ENCODE assay signal across 18 cellular contexts in the genomic region with DNA sequence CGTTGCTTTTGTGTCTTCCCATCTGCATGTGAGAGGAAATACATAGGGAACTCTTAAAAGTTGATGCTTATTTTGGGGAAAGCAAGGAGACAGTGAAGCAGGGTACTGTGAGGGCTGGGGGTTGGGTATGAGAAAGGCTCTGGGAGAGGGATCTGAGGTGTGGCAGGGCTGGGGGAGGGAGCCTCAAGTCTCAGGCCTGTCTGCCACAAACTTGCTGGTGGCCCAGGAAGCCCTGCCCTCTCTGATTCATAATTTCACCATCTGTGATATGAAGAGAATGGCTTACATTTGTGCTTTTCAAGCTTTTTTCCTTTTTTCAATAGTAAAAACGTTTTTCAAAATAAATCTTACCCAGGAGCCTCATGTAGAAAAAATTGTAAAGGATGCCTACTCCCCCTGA.
DNase-seq lines count a peak whose midpoint lies in the region; ATAC-seq, FAIRE-seq and TF ChIP-seq lines count a peak whose summit lies in the region.
"Had no signal": no experiment of that assay in that cellular context is flagged by ENCODE, and none has a peak within 500 bp of the region (broad histone marks: within the 10 kb centered on the region; RNA-seq: fewer than 3 reads in every experiment).

No MANE protein-coding gene starts in this region.

- H3K4me2 ChIP-seq in mesendoderm (ENCODE audit: low read length): no peak overlapping the region

- in situ Hi-C loops in brain microvascular endothelial cell (cut with HindIII; ENCODE audit: low pct_ligation_motif_present, low sequenced_read_pairs): no loop called here

- H3K36me3 ChIP-seq in brain microvascular endothelial cell (replicated peaks) (no peaks in the 10 kb centered on the region), mesendoderm (ENCODE audit: control insufficient read depth, insufficient read depth, low read length) (no peaks in the 10 kb centered on the region)
- H3K36me3 ChIP-seq: vagina had no signal

- no peak overlapping the region for H3K4me3 ChIP-seq in AG10803 (ENCODE audit: low read length)
- H3K4me3 ChIP-seq in brain microvascular endothelial cell (ENCODE audit: low read depth, low read length): no peak overlapping the region
- H3K4me3 ChIP-seq in mesendoderm (ENCODE audit: low read length): no peak overlapping the region
- H3K4me3 ChIP-seq: vagina had no signal

- H2BK15ac ChIP-seq in mesendoderm (replicated peaks; ENCODE audit: low read depth): no peak overlapping the region

- TF ChIP-seq POLR2A in GM12892 (IDR thresholded peaks at IDR 0.05; ENCODE audit: low read depth, low read length): no peak

- no peak overlapping the region for H3K56ac ChIP-seq in mesendoderm (ENCODE audit: low read length)

- H3K27me3 ChIP-seq in brain microvascular endothelial cell (replicated peaks): no peaks in the 10 kb centered on the region
- H3K27me3 ChIP-seq in mesendoderm (ENCODE audit: insufficient read depth, low read length, poor library complexity): no peaks in the 10 kb centered on the region
- H3K27me3 ChIP-seq: vagina had no signal

- H4K8ac ChIP-seq in mesendoderm (ENCODE audit: low read depth, low read length): no peak overlapping the region

- no peaks in the 10 kb centered on the region for H3K9me3 Mint-ChIP-seq in stimulated activated naive B cell treated with anti-CD40 and anti-IgM and Interleukin-4, amounts not matched to agents 10 μg/mL and 1 μg/mL and 100 μg/mL, for 72 hours
- H3K9me3 Mint-ChIP-seq: CD14-positive monocyte, H9, naive B cell had no signal

- no CpG with 5 or more reads among the region's 2 CpGs for WGBS in mesendoderm (ENCODE audit: extremely low coverage, insufficient coverage, low lambda C conversion rate)

- peak overlapping the region; percentile 77 for H3K18ac ChIP-seq in mesendoderm (ENCODE audit: low read length)

- no peak overlapping the region for H4K5ac ChIP-seq in mesendoderm (ENCODE audit: low read length)

- no peak overlapping the region for H2BK120ac ChIP-seq in mesendoderm (ENCODE audit: low read depth, low read length)

- no peak overlapping the region for H2AK5ac ChIP-seq in mesendoderm (ENCODE audit: low read length)

- H3K79me1 ChIP-seq in mesendoderm (ENCODE audit: low read length): no peaks in the 10 kb centered on the region

- H3K79me2 ChIP-seq in mesendoderm (ENCODE audit: control insufficient read depth, insufficient read depth, low read length): no peaks in the 10 kb centered on the region

- DNase-seq in AG10803 (ENCODE audit: low read depth): peak; percentile 64
- peak; percentile 32 for DNase-seq in HPDE6-E6E7 (ENCODE audit: extremely low spot score)
- DNase-seq in brain microvascular endothelial cell: peak; percentile 58
- no peak for DNase-seq in mesendoderm
- DNase-seq in GM12892 (ENCODE audit: insufficient read length): no peak
- DNase-seq in ureter (ENCODE audit: low spot score): no peak
- no peak for DNase-seq in stimulated activated naive B cell treated with anti-CD40 and anti-IgM and Interleukin-4, amounts not matched to agents 10 μg/mL and 1 μg/mL and 100 μg/mL, for 72 hours
- DNase-seq in GOT3 (lab: John Stamatoyannopoulos, UW): no peak
- DNase-seq: activated CD4-positive, alpha-beta T cell treated with anti-CD3 and anti-CD28 coated beads for 4 hours; aorta; effector memory CD4-positive, alpha-beta T cell; H9; left cardiac atrium; MM.1S; naive B cell; stimulated activated CD4-positive, alpha-beta T cell treated with anti-CD3 and anti-CD28 coated beads, Interleukin-2, amount 100 ng/mL, for 48 hours had no signal

- H3K27me3 Mint-ChIP-seq in stimulated activated naive B cell treated with anti-CD40 and anti-IgM and Interleukin-4, amounts not matched to agents 10 μg/mL and 1 μg/mL and 100 μg/mL, for 72 hours: no peaks in the 10 kb centered on the region
- H3K27me3 Mint-ChIP-seq: naive B cell had no signal

- ATAC-seq in stimulated activated naive B cell treated with anti-CD40 and anti-IgM and Interleukin-4, amounts not matched to agents 10 μg/mL and 1 μg/mL and 100 μg/mL, for 72 hours (replicated peaks): no peak

- peaks cover 22% of the 10 kb centered on the region for H3K4me1 ChIP-seq in mesendoderm (ENCODE audit: control insufficient read depth, low read depth, low read length)
- H3K4me1 ChIP-seq: vagina had no signal

- H3K4me1 Mint-ChIP-seq in stimulated activated naive B cell treated with anti-CD40 and anti-IgM and Interleukin-4, amounts not matched to agents 10 μg/mL and 1 μg/mL and 100 μg/mL, for 72 hours: peaks cover 5 to 13% of the 10 kb centered on the region in 2 donors

- TF ChIP-seq CTCF in AG10803 (conservative IDR thresholded peaks at IDR 0.05; ENCODE audit: low read length): no peak
- TF ChIP-seq CTCF in brain microvascular endothelial cell (IDR thresholded peaks at IDR 0.05; ENCODE audit: low read depth, low read length, missing control alignments): no peak

- H3K27ac ChIP-seq in brain microvascular endothelial cell (peak overlapping the region; percentile 17), mesendoderm (ENCODE audit: low read depth, low read length) (no peak overlapping the region)
- H3K27ac ChIP-seq: vagina had no signal

- H3K9ac ChIP-seq in mesendoderm (ENCODE audit: low read length): no peak overlapping the region

- no peak overlapping the region for H3K4me3 Mint-ChIP-seq in stimulated activated naive B cell treated with anti-CD40 and anti-IgM and Interleukin-4, amounts not matched to agents 10 μg/mL and 1 μg/mL and 100 μg/mL, for 72 hours
- H3K4me3 Mint-ChIP-seq: CD14-positive monocyte, H9, naive B cell had no signal

- no peak overlapping the region for H3K27ac Mint-ChIP-seq in stimulated activated naive B cell treated with anti-CD40 and anti-IgM and Interleukin-4, amounts not matched to agents 10 μg/mL and 1 μg/mL and 100 μg/mL, for 72 hours
- H3K27ac Mint-ChIP-seq: CD14-positive monocyte had no signal

- no peak overlapping the region for H2BK5ac ChIP-seq in mesendoderm (ENCODE audit: low read length)

- FAIRE-seq in GM12892 (lab: Jason Lieb, UNC): no peak

- H3K23ac ChIP-seq in mesendoderm (ENCODE audit: low read length): no peak overlapping the region

- H3K36me3 Mint-ChIP-seq in stimulated activated naive B cell treated with anti-CD40 and anti-IgM and Interleukin-4, amounts not matched to agents 10 μg/mL and 1 μg/mL and 100 μg/mL, for 72 hours: peaks cover 4 to 31% of the 10 kb centered on the region in 2 donors

- peak overlapping the region; percentile 24 for H3K4ac ChIP-seq in mesendoderm (ENCODE audit: low read depth, low read length)

Comparison
In these comparisons a context has a peak if more than half of its experiments do, and no peak if none do; other contexts are left out.
1. DNase-seq: peak in AG10803 (single experiment), HPDE6-E6E7 (single experiment) and brain microvascular endothelial cell (single experiment); none in mesendoderm (single experiment), GM12892 (single experiment), ureter (single experiment), stimulated activated naive B cell treated with anti-CD40 and anti-IgM and Interleukin-4, amounts not matched to agents 10 μg/mL and 1 μg/mL and 100 μg/mL, for 72 hours (single experiment) and GOT3 (single experiment).